In the genomic region with DNA sequence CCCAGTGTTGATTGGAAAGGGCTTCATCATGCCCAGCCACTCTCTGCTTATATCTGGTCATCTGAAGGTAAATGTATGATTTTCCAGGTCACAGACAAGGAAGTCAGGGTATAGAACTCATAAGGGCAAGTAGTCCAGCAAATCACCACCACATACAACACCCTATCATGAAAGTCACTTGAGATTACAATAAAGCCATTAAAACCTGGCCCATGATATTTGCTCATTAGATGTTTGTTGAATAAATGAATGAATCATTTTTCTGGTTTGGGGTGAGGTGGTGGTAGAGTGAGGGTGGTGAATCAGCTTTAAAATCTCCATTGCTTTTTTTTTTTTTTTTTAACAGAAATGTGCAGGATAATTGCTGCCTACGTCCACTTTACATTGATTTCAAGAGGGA, we compare ENCODE assay signal across 24 cellular contexts.
"Had no signal": no experiment of that assay in that cellular context is flagged by ENCODE, and none has a peak within 500 bp of the region (broad histone marks: within the 10 kb centered on the region; RNA-seq: fewer than 3 reads in every experiment).

No MANE protein-coding gene starts in this region.

- DNase-seq: activated B cell treated with CpG ODN at 0.5 μM for 24 hours; activated CD4-positive, alpha-beta memory T cell treated with anti-CD3 and anti-CD28 coated beads for 36 hours; activated CD4-positive, alpha-beta T cell treated with anti-CD3 and anti-CD28 coated beads for 4 hours; activated CD4-positive, alpha-beta T cell treated with anti-CD3 and anti-CD28 coated beads, Interleukin-2, amount 50 U/mL, for 1 hour; activated CD4-positive, CD25-positive, alpha-beta regulatory T cell treated with anti-CD3 and anti-CD28 coated beads, Interleukin-2, amount 50 U/mL, for 72 hours; activated CD8-positive, alpha-beta memory T cell treated with anti-CD3 and anti-CD28 coated beads, Interleukin-2, amount 50 U/mL, for 4 hours; activated effector memory CD4-positive, alpha-beta T cell treated with Interleukin-2 at 50 U/mL for 16 hours; activated naive CD4-positive, alpha-beta T cell treated with anti-CD3 and anti-CD28 coated beads, Interleukin-2, amount 10 ng/mL, durations not matched to agents 7 days and 5 days; activated naive CD8-positive, alpha-beta T cell treated with anti-CD3 and anti-CD28 coated beads, Interleukin-2, amount 50 U/mL, for 24 hours; activated T-cell treated with anti-CD3 and anti-CD28 coated beads for 4 hours; activated T-cell treated with anti-CD3 and anti-CD28 coated beads, Interleukin-2, amount 50 U/mL, for 4 hours; anterior cingulate cortex; brain microvascular endothelial cell; MM.1S; MV-4-11; NCI-H1436 treated with DMSO at 0.1 percent for 48 hours; NCI-H1694 treated with DMSO at 0.1 percent for 48 hours; NCI-H446; NCI-H526 treated with DMSO at 0.1 percent for 48 hours; SHP77 treated with DMSO at 0.1 percent for 48 hours; SK-N-SH had no signal

- H3K27ac ChIP-seq: brain microvascular endothelial cell, KMS-11, SJSA1 had no signal

- FAIRE-seq: TTC549 had no signal

- ATAC-seq: activated naive CD8-positive, alpha-beta T cell treated with anti-CD3 and anti-CD28 coated beads, Interleukin-2, amount 50 U/mL, for 24 hours; activated T-cell treated with anti-CD3 and anti-CD28 coated beads, Interleukin-2, amount 50 U/mL, for 4 hours had no signal

- H3K4me3 ChIP-seq: SJSA1 had no signal

- H3K9me3 ChIP-seq: SJSA1, SK-N-SH had no signal

- H3K27me3 ChIP-seq: brain microvascular endothelial cell, SJSA1 had no signal
